Comparison of ENCODE assay signal across 8 cellular contexts in genomic region chr7:134943785-134944400, GRCh38. TPM values are rescaled to one million over a fixed set of nuclear protein-coding genes. Genes with fewer than 3 reads are reported as not detected.
DNase-seq lines count a peak whose midpoint lies in the region; ATAC-seq and TF ChIP-seq lines count a peak whose summit lies in the region.

No MANE protein-coding gene starts in this region.

- peak; percentile 3 for TF ChIP-seq CTCF in HFF-Myc (IDR thresholded peaks at IDR 0.05; ENCODE audit: low read depth, low read length, missing control alignments)
- peak; percentile 29 for TF ChIP-seq CTCF in fibroblast of pulmonary artery (IDR thresholded peaks at IDR 0.05; ENCODE audit: low read length, missing control alignments)

- H3K36me3 Mint-ChIP-seq in activated CD4-positive, alpha-beta memory T cell treated with anti-CD3 and anti-CD28 coated beads for 36 hours, result no peaks in the 10 kb centered on the region

- POLR2A ChIA-PET in activated CD4-positive, alpha-beta memory T cell treated with anti-CD3 and anti-CD28 coated beads for 36 hours (lab: Charles Lee), result no interaction called here

- ATAC-seq in left colon, result no peak

- DNase-seq in DMS 273 (lab: John Stamatoyannopoulos, UW; ENCODE audit: unreplicated experiment) (peak; percentile 62), DMS 273 treated with DMSO at 0.1 percent for 48 hours (lab: John Stamatoyannopoulos, UW) (no peak), HFF-Myc (ENCODE audit: extremely low read depth, low read depth) (no peak), NCI-H774 (lab: John Stamatoyannopoulos, UW) (peak; percentile 2), fibroblast of pulmonary artery (ENCODE audit: low read depth) (peak; percentile 64), left colon (no peak)
- no peak for DNase-seq in effector CD8-positive, alpha-beta T cell (lab: John Stamatoyannopoulos, UW)
- DNase-seq in activated CD4-positive, alpha-beta memory T cell treated with anti-CD3 and anti-CD28 coated beads for 36 hours, result no peak

- H3K27ac Mint-ChIP-seq in activated CD4-positive, alpha-beta memory T cell treated with anti-CD3 and anti-CD28 coated beads for 36 hours, result no peak overlapping the region

- CTCF ChIA-PET in activated CD4-positive, alpha-beta memory T cell treated with anti-CD3 and anti-CD28 coated beads for 36 hours (lab: Charles Lee), result interaction anchor here (0.9 to 1.0 kb wide), 3 partner anchors 192 to 307 kb away, joined by 3 to 5 read pairs (median 3); no protein-coding TSS in a partner anchor

- H3K4me3 ChIP-seq in HFF-Myc (replicated peaks; ENCODE audit: low read depth, low read length) (no peak overlapping the region), fibroblast of pulmonary artery (replicated peaks; ENCODE audit: low read depth, low read length) (no peak overlapping the region)

- H3K27me3 Mint-ChIP-seq in activated CD4-positive, alpha-beta memory T cell treated with anti-CD3 and anti-CD28 coated beads for 36 hours, result no peaks in the 10 kb centered on the region

- H3K4me1 Mint-ChIP-seq in activated CD4-positive, alpha-beta memory T cell treated with anti-CD3 and anti-CD28 coated beads for 36 hours (ENCODE audit: low read depth), result peaks cover 6% of the 10 kb centered on the region

- H3K4me3 Mint-ChIP-seq in activated CD4-positive, alpha-beta memory T cell treated with anti-CD3 and anti-CD28 coated beads for 36 hours, result no peak overlapping the region

- H3K9me3 Mint-ChIP-seq in activated CD4-positive, alpha-beta memory T cell treated with anti-CD3 and anti-CD28 coated beads for 36 hours, result no peaks in the 10 kb centered on the region

- intact Hi-C loops in left colon (cut with DNase I, micrococcal nuclease), result no loop called here
- intact Hi-C loops in activated CD4-positive, alpha-beta memory T cell treated with anti-CD3 and anti-CD28 coated beads for 36 hours (cut with micrococcal nuclease), result loop anchor here (5.0 kb wide), 1 partner anchor 332 kb away; no protein-coding TSS in a partner anchor

RNA-seq across cellular contexts. Expression of gene AGBL3, which starts 42.4 kb away (rescaled TPM):
- total RNA-seq in left colon, result under 1 TPM; 0.64 to 0.78 TPM
- total RNA-seq in activated CD4-positive, alpha-beta memory T cell treated with anti-CD3 and anti-CD28 coated beads for 36 hours, result 1 to 10 TPM; 3.3 to 3.4 TPM

Comparison
In these comparisons a context has a peak if more than half of its experiments do, and no peak if none do; other contexts are left out.
1. DNase-seq: peak in DMS 273 (single experiment), NCI-H774 (single experiment) and fibroblast of pulmonary artery (single experiment); none in DMS 273 treated with DMSO at 0.1 percent for 48 hours (single experiment), HFF-Myc (single experiment), left colon (0 of 2), effector CD8-positive, alpha-beta T cell (single experiment) and activated CD4-positive, alpha-beta memory T cell treated with anti-CD3 and anti-CD28 coated beads for 36 hours (single experiment).